ENCODE assay signal across 28 cellular contexts in genomic region chr16:83626204-83626603, GRCh38.
DNase-seq lines count a peak whose midpoint lies in the region; ATAC-seq, FAIRE-seq and TF ChIP-seq lines count a peak whose summit lies in the region.
"Had no signal": no experiment of that assay in that cellular context is flagged by ENCODE, and none has a peak within 500 bp of the region (broad histone marks: within the 10 kb centered on the region; RNA-seq: fewer than 3 reads in every experiment).

No MANE protein-coding gene starts in this region.

- no TSS peak for BruUV-seq in mammary epithelial cell (replicated peaks; lab: Mats Ljungman, UMichigan)

- H2BK15ac ChIP-seq in H9 (ENCODE audit: low read depth, low read length) (no peak overlapping the region), H1 (ENCODE audit: low read length) (no peak overlapping the region)

- H3K56ac ChIP-seq in H9 (ENCODE audit: insufficient read length, low read depth, low read length), result no peak overlapping the region
- H3K56ac ChIP-seq in H1 (replicated peaks; ENCODE audit: insufficient read length, low read depth, low read length), result no peak overlapping the region

- H3K4me3 Mint-ChIP-seq in H9, result no peak overlapping the region
- H3K4me3 Mint-ChIP-seq in osteocyte (ENCODE audit: unreplicated experiment), result no peak overlapping the region
- H3K4me3 Mint-ChIP-seq: CD14-positive monocyte; CD4-positive, alpha-beta memory T cell; CD4-positive, CD25-positive, alpha-beta regulatory T cell; CD8-positive, alpha-beta memory T cell had no signal

- H3K27me3 ChIP-seq in right atrium auricular region (no peaks in the 10 kb centered on the region), right cardiac atrium (ENCODE audit: control insufficient read depth, insufficient read depth) (no peaks in the 10 kb centered on the region), H9 (ENCODE audit: insufficient read depth, low read length) (no peaks in the 10 kb centered on the region), H1 (replicated peaks in 1 of 4; ENCODE audit: control insufficient read depth in 3 of 4, extremely low read depth in 1 of 4, insufficient read depth in 3 of 4, low read length in 3 of 4) (no peaks in the 10 kb centered on the region), mammary epithelial cell (ENCODE audit: insufficient read depth, low read length) (no peaks in the 10 kb centered on the region)
- H3K27me3 ChIP-seq: BE2C, BLaER1 had no signal

- DNase-seq in right atrium auricular region (ENCODE audit: low spot score), result peak; percentile 5
- no peak for DNase-seq in right cardiac atrium
- peak; percentile 14 for DNase-seq in H9
- DNase-seq in H1 (ENCODE audit: low read depth in 1 of 2, low spot score in 2 of 2), result peak in 1 of 2 experiments; percentile 4
- peak; percentile 27 for DNase-seq in osteocyte (ENCODE audit: extremely low spot score, unreplicated experiment)
- DNase-seq in mammary epithelial cell, result no peak
- DNase-seq: 8988T; ACHN; BE2C; C1 segment of cervical spinal cord; CD4-positive, alpha-beta memory T cell; CD4-positive, CD25-positive, alpha-beta regulatory T cell; CD8-positive, alpha-beta memory T cell; COR-L47; DMS 273 treated with DMSO at 0.1 percent for 48 hours; DMS153; DMS53; DMS79; DND-41; EL; GDM1 had no signal

- H4K5ac ChIP-seq in H9 (ENCODE audit: insufficient read length, low read depth, low read length) (no peak overlapping the region), H1 (ENCODE audit: insufficient read length, low read depth, low read length) (no peak overlapping the region)

- H3K27ac Mint-ChIP-seq in H9 (no peak overlapping the region), osteocyte (ENCODE audit: unreplicated experiment) (no peak overlapping the region)
- H3K27ac Mint-ChIP-seq: CD4-positive, alpha-beta memory T cell; CD4-positive, CD25-positive, alpha-beta regulatory T cell; CD8-positive, alpha-beta memory T cell had no signal

- H3K79me1 ChIP-seq in H9 (ENCODE audit: insufficient read depth, low read depth, low read length, poor library complexity, severe bottlenecking), result no peaks in the 10 kb centered on the region
- H3K79me1 ChIP-seq in H1 (ENCODE audit: low read depth, low read length), result no peaks in the 10 kb centered on the region

- H3K18ac ChIP-seq in H9 (ENCODE audit: insufficient read length, low read depth, low read length), result no peak overlapping the region
- no peak overlapping the region for H3K18ac ChIP-seq in H1 (ENCODE audit: extremely low read depth, low read length)

- H3K36me3 ChIP-seq in right atrium auricular region (no peaks in the 10 kb centered on the region), H1 (ENCODE audit: control insufficient read depth in 2 of 4, insufficient read depth in 4 of 4, low read length in 3 of 4) (no peaks in the 10 kb centered on the region), mammary epithelial cell (ENCODE audit: insufficient read depth, low read length) (no peaks in the 10 kb centered on the region)
- H3K36me3 ChIP-seq: BE2C, BLaER1 had no signal

- H2BK120ac ChIP-seq in H9 (ENCODE audit: low read depth, low read length, poor library complexity, severe bottlenecking), result no peak overlapping the region
- H2BK120ac ChIP-seq in H1 (replicated peaks; ENCODE audit: low read depth, low read length), result no peak overlapping the region

- intact Hi-C loops in right cardiac atrium (cut with DNase I) (no loop called here), mammary epithelial cell (cut with micrococcal nuclease) (no loop called here)

- H3K4me1 ChIP-seq in right atrium auricular region (no peaks in the 10 kb centered on the region), right cardiac atrium (ENCODE audit: control insufficient read depth, insufficient read depth, low read length) (no peaks in the 10 kb centered on the region), H9 (ENCODE audit: insufficient read depth, low read length) (peaks cover 8% of the 10 kb centered on the region; the same call in 1 of the 2 replicates), H1 (replicated peaks in 1 of 4; ENCODE audit: control insufficient read depth in 3 of 4, insufficient read depth in 4 of 4, low read length in 3 of 4) (peaks cover 3 to 6% (median 5%) of the 10 kb centered on the region in 4 experiments; a peak in 5 of 7 replicates), mammary epithelial cell (ENCODE audit: insufficient read depth, low read length) (no peaks in the 10 kb centered on the region)
- H3K4me1 ChIP-seq: BE2C, BLaER1 had no signal

- FAIRE-seq in H1 (lab: Jason Lieb, UNC), result no peak
- FAIRE-seq: A204.1, GM12878, GM12892, GM18507 had no signal

- H3K14ac ChIP-seq in H9 (ENCODE audit: insufficient read depth, low read length) (no peak overlapping the region), H1 (ENCODE audit: insufficient read length) (no peak overlapping the region)

- TF ChIP-seq POLR2A in H1 (IDR thresholded peaks at IDR 0.05; ENCODE audit: control extremely low read depth in 1 of 2, low read depth in 2 of 2, low read length in 2 of 2), result no peak

- H2BK12ac ChIP-seq in H9 (ENCODE audit: insufficient read length, low read depth, low read length), result no peak overlapping the region
- no peak overlapping the region for H2BK12ac ChIP-seq in H1 (ENCODE audit: low read depth, low read length)

- H3K23me2 ChIP-seq in H9 (ENCODE audit: insufficient read length, low read depth, low read length, poor library complexity, severe bottlenecking) (no peaks in the 10 kb centered on the region), H1 (ENCODE audit: low read depth, low read length) (no peaks in the 10 kb centered on the region)

- H3K23ac ChIP-seq in H9 (ENCODE audit: insufficient read length, low read depth, low read length), result no peak overlapping the region
- no peak overlapping the region for H3K23ac ChIP-seq in H1 (ENCODE audit: insufficient read length)

- dilution Hi-C loops in mammary epithelial cell (cut with HindIII; ENCODE audit: low sequenced_read_pairs), result loop anchor here (5.0 kb wide), 1 partner anchor 96 kb away; no protein-coding TSS in a partner anchor

- TF ChIP-seq RAD21 in H1 (IDR thresholded peaks at IDR 0.05 in 1 of 2, conservative IDR thresholded peaks at IDR 0.05 in 1 of 2; ENCODE audit: low read depth in 2 of 2, low read length in 2 of 2), result no peak

- POLR2A ChIA-PET in H1 (lab: Charles Lee; ENCODE audit: partially characterized antibody), result no interaction called here

- H3K4me2 ChIP-seq in H9 (ENCODE audit: insufficient read depth, insufficient read length, low read length) (no peak overlapping the region), H1 (ENCODE audit: insufficient read depth in 1 of 2, low read depth in 2 of 2, low read length in 2 of 2) (no peak overlapping the region), mammary epithelial cell (ENCODE audit: insufficient read depth, low read depth, low read length) (no peak overlapping the region)
- H3K4me2 ChIP-seq: BLaER1 had no signal

- TF ChIP-seq CTCF in right atrium auricular region (IDR thresholded peaks at IDR 0.05) (no peak), H9 (conservative IDR thresholded peaks at IDR 0.05) (no peak), H1 (IDR thresholded peaks at IDR 0.05; ENCODE audit: control extremely low read depth in 1 of 3, insufficient read depth in 1 of 3, low read depth in 1 of 3, low read length in 3 of 3) (no peak), osteocyte (IDR thresholded peaks at IDR 0.05) (no peak), mammary epithelial cell (conservative IDR thresholded peaks at IDR 0.05 in 1 of 2, IDR thresholded peaks at IDR 0.05 in 1 of 2; ENCODE audit: extremely low read depth in 1 of 2, insufficient read depth in 1 of 2, low read depth in 1 of 2, low read length in 2 of 2) (no peak)

- no peak overlapping the region for H4K8ac ChIP-seq in H9 (replicated peaks; ENCODE audit: insufficient read length, low read depth, low read length)
- no peak overlapping the region for H4K8ac ChIP-seq in H1 (ENCODE audit: extremely low read depth, insufficient read depth, low read length)

- H4K20me1 ChIP-seq in H9 (ENCODE audit: control insufficient read depth, insufficient read depth, insufficient read length), result no peaks in the 10 kb centered on the region
- peaks cover 0 to 2% of the 10 kb centered on the region in 2 experiments for H4K20me1 ChIP-seq in H1 (replicated peaks in 1 of 2; ENCODE audit: control insufficient read depth in 1 of 2, insufficient read depth in 2 of 2, low read length in 2 of 2)
- H4K20me1 ChIP-seq in mammary epithelial cell (ENCODE audit: insufficient read depth, low read length), result no peaks in the 10 kb centered on the region
- H4K20me1 ChIP-seq: BLaER1 had no signal

- WGBS in right cardiac atrium, result 94% methylated on average over 13 of the region's 13 CpGs
- WGBS in H9 (ENCODE audit: extremely low coverage, insufficient read length, low lambda C conversion rate), result no CpG with 5 or more reads among the region's 13 CpGs
- 96% methylated on average over 13 of the region's 13 CpGs; no CpG with 5 or more reads in 1 of the 2 experiments for WGBS in H1 (ENCODE audit: extremely low coverage in 1 of 2, insufficient coverage in 1 of 2, insufficient read length in 1 of 2, insufficient replicate concordance in 2 of 2, low coverage in 1 of 2, low lambda C conversion rate in 2 of 2, missing lambda C conversion rate in 1 of 2), 2 experiments
- 99% methylated on average over 13 of the region's 13 CpGs for WGBS in mammary epithelial cell (ENCODE audit: low coverage, missing lambda C conversion rate)

- H2AFZ ChIP-seq in H9 (ENCODE audit: low read length) (no peak overlapping the region), H1 (ENCODE audit: low read length) (no peak overlapping the region), mammary epithelial cell (ENCODE audit: low read depth, low read length) (no peak overlapping the region)

- no peak for TF ChIP-seq EP300 in H1 (IDR thresholded peaks at IDR 0.05; ENCODE audit: borderline replicate concordance in 1 of 2, low read depth in 2 of 2, low read length in 2 of 2)

- H4K91ac ChIP-seq in H9 (ENCODE audit: insufficient read length, low read depth, low read length) (no peak overlapping the region), H1 (replicated peaks; ENCODE audit: insufficient read length, low read length) (no peak overlapping the region)

- H3K9me3 Mint-ChIP-seq in H9 (no peaks in the 10 kb centered on the region), osteocyte (ENCODE audit: unreplicated experiment) (no peaks in the 10 kb centered on the region)
- H3K9me3 Mint-ChIP-seq: CD14-positive monocyte; CD4-positive, CD25-positive, alpha-beta regulatory T cell had no signal

- H3K36me3 Mint-ChIP-seq in H9 (ENCODE audit: insufficient read depth in 1 of 3, low read depth in 3 of 3) (no peaks in the 10 kb centered on the region), osteocyte (ENCODE audit: unreplicated experiment) (no peaks in the 10 kb centered on the region)
- H3K36me3 Mint-ChIP-seq: CD14-positive monocyte; CD4-positive, alpha-beta memory T cell; CD4-positive, CD25-positive, alpha-beta regulatory T cell; CD8-positive, alpha-beta memory T cell had no signal

- H2BK5ac ChIP-seq in H9 (ENCODE audit: insufficient read length, low read length) (no peak overlapping the region), H1 (ENCODE audit: low read depth, low read length) (no peak overlapping the region)

- H3T11ph ChIP-seq in H9 (ENCODE audit: low read length), result no peak overlapping the region

- H3K27ac ChIP-seq in right atrium auricular region, result no peak overlapping the region
- H3K27ac ChIP-seq in right cardiac atrium (ENCODE audit: low read length), result no peak overlapping the region
- H3K27ac ChIP-seq in H9 (ENCODE audit: insufficient read length, low read depth, low read length), result no peak overlapping the region
- no peak overlapping the region for H3K27ac ChIP-seq in H1 (ENCODE audit: low read depth, low read length)
- no peak overlapping the region for H3K27ac ChIP-seq in mammary epithelial cell (ENCODE audit: insufficient read depth, low read depth, low read length)
- H3K27ac ChIP-seq: BLaER1 had no signal

- H3K4ac ChIP-seq in H9 (ENCODE audit: low read depth, low read length) (no peak overlapping the region), H1 (replicated peaks; ENCODE audit: insufficient read length, low read depth, low read length) (no peak overlapping the region)

- CTCF ChIA-PET in H1 (lab: Charles Lee; ENCODE audit: partially characterized antibody), result interaction anchor here (0.7 to 1.6 kb wide), 2 partner anchors 19 to 89 kb away, joined by 3 read pairs; no protein-coding TSS in a partner anchor
- CTCF ChIA-PET in mammary epithelial cell (lab: Charles Lee; ENCODE audit: low non-redundant PET), result no interaction called here

- no peak overlapping the region for H2AK5ac ChIP-seq in H9 (ENCODE audit: insufficient read length, low read length)
- peak overlapping the region; percentile 84; the same call in 1 of the 2 replicates for H2AK5ac ChIP-seq in H1 (ENCODE audit: low read depth, low read length)

- H3K9ac ChIP-seq in H9 (ENCODE audit: extremely low read depth, insufficient read length, low read length), result no peak overlapping the region
- H3K9ac ChIP-seq in H1 (replicated peaks in 1 of 4; ENCODE audit: extremely low read depth in 1 of 4, low read depth in 3 of 4, low read length in 3 of 4), result no peak overlapping the region
- H3K9ac ChIP-seq in mammary epithelial cell (ENCODE audit: insufficient read depth, low read length), result no peak overlapping the region
- H3K9ac ChIP-seq: BLaER1 had no signal

- peaks cover 25 to 29% of the 10 kb centered on the region in 2 experiments for H3K4me1 Mint-ChIP-seq in H9
- H3K4me1 Mint-ChIP-seq in osteocyte (ENCODE audit: unreplicated experiment), result no peaks in the 10 kb centered on the region
- H3K4me1 Mint-ChIP-seq: CD14-positive monocyte; CD4-positive, alpha-beta memory T cell; CD4-positive, CD25-positive, alpha-beta regulatory T cell; CD8-positive, alpha-beta memory T cell had no signal

- peaks cover 2% of the 10 kb centered on the region for H3K27me3 Mint-ChIP-seq in H9 (ENCODE audit: low read depth)
- no peaks in the 10 kb centered on the region for H3K27me3 Mint-ChIP-seq in osteocyte (ENCODE audit: unreplicated experiment)
- H3K27me3 Mint-ChIP-seq: CD4-positive, alpha-beta memory T cell; CD4-positive, CD25-positive, alpha-beta regulatory T cell had no signal

- H3K79me2 ChIP-seq in H9 (ENCODE audit: insufficient read depth, low read length), result no peaks in the 10 kb centered on the region
- H3K79me2 ChIP-seq in H1 (ENCODE audit: control insufficient read depth in 1 of 2, insufficient read depth in 2 of 2, low read length in 2 of 2), result no peaks in the 10 kb centered on the region
- no peaks in the 10 kb centered on the region for H3K79me2 ChIP-seq in mammary epithelial cell (ENCODE audit: insufficient read depth, low read length)

- H3K9me3 ChIP-seq in right atrium auricular region (no peaks in the 10 kb centered on the region), right cardiac atrium (ENCODE audit: control insufficient read depth, low read length) (no peaks in the 10 kb centered on the region), H9 (ENCODE audit: control insufficient read depth, low read depth, low read length) (no peaks in the 10 kb centered on the region), H1 (ENCODE audit: insufficient read depth in 2 of 2, low read depth in 1 of 2, low read length in 1 of 2) (no peaks in the 10 kb centered on the region), mammary epithelial cell (replicated peaks; ENCODE audit: insufficient read depth, low read length) (no peaks in the 10 kb centered on the region)
- H3K9me3 ChIP-seq: BE2C, BLaER1 had no signal

- ATAC-seq in right cardiac atrium (no peak), HG03135 (IDR thresholded peaks at IDR 0.05; ENCODE audit: unreplicated experiment) (no peak)
- ATAC-seq: GM12878 had no signal

- in situ Hi-C loops in mammary epithelial cell (cut with MboI; ENCODE audit: low sequenced_read_pairs in 2 of 2), result no loop called here

- H2BK20ac ChIP-seq in H9 (ENCODE audit: low read depth, low read length, poor library complexity, severe bottlenecking) (no peak overlapping the region), H1 (ENCODE audit: low read length) (no peak overlapping the region)

- H3K4me3 ChIP-seq in right atrium auricular region (no peak overlapping the region), right cardiac atrium (ENCODE audit: low read length) (no peak overlapping the region), H1 (ENCODE audit: extremely low read depth in 1 of 4, insufficient read depth in 2 of 4, low read depth in 3 of 4, low read length in 4 of 4) (no peak overlapping the region), mammary epithelial cell (replicated peaks in 1 of 3; ENCODE audit: insufficient read depth in 1 of 3, low read depth in 2 of 3, low read length in 3 of 3) (no peak overlapping the region)
- H3K4me3 ChIP-seq: BLaER1, GM12878 had no signal

Comparison
In these comparisons a context has a peak if more than half of its experiments do, and no peak if none do; other contexts are left out.
1. DNase-seq: peak in right atrium auricular region (single experiment), H9 (single experiment) and osteocyte (single experiment); none in right cardiac atrium (0 of 3) and mammary epithelial cell (single experiment).